Comparison of ENCODE assay signal across 15 cellular contexts in the genomic region with DNA sequence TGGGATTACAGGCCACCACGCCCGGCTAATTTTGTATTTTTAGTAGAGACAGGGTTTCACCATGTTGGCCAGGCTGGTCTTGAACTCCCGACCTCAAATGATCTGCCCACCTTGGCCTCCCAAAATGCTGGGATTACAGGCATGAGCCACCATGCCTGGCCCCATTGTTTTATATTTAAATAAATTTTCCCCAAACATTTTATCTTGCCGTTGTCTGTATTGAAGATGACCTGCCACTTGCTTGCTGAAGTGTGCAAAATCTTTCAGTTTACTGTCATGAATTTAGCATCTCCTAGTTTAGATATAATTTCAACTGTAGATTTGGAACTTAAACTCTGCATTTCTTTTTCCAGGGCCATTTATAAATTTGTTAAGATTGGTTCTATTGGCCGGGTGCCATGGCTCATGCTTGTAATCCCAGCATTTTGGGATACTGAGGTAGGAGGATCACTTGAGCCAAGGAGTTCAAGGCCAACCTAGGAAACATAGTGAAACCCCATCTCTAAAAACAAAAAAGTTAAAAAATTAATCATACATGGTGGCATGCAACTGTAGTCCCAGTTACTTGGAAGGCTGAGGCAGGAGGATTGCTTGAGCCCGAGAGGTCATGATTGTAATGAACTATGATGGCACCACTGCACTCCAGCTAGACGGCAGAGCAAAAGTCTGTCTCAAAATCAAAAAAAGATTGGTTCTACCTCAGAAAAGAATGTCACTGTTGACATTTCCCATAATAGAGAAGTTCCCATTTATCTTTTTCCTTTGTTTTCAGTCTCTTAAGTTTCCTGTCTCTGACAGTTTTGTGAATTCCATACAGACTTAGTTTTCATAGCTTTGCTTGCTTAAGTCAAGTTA.
DNase-seq lines count a peak whose midpoint lies in the region; ATAC-seq and TF ChIP-seq lines count a peak whose summit lies in the region.
"Had no signal": no experiment of that assay in that cellular context is flagged by ENCODE, and none has a peak within 500 bp of the region (broad histone marks: within the 10 kb centered on the region; RNA-seq: fewer than 3 reads in every experiment).

No MANE protein-coding gene starts in this region.

- H3K4me3 ChIP-seq in ACC112 (ENCODE audit: low read depth, low read length) (no peak overlapping the region), cardiac fibroblast (replicated peaks in 1 of 2; ENCODE audit: low read depth in 2 of 2, low read length in 2 of 2) (no peak overlapping the region)
- H3K4me3 ChIP-seq: heart right ventricle had no signal

- H3K9me3 Mint-ChIP-seq in natural killer cell, result no peaks in the 10 kb centered on the region
- H3K9me3 Mint-ChIP-seq: naive B cell had no signal

- H3K36me3 Mint-ChIP-seq in natural killer cell, result no peaks in the 10 kb centered on the region
- H3K36me3 Mint-ChIP-seq: naive B cell had no signal

- no peaks in the 10 kb centered on the region for H3K27me3 Mint-ChIP-seq in natural killer cell (ENCODE audit: low read depth in 2 of 2)
- H3K27me3 Mint-ChIP-seq: naive B cell had no signal

- H3K4me1 ChIP-seq in ACC112 (ENCODE audit: control insufficient read depth, insufficient read depth, low read length, unreplicated experiment), result peaks cover 27% of the 10 kb centered on the region

- H3K4me1 Mint-ChIP-seq in natural killer cell, result peaks cover 6 to 7% of the 10 kb centered on the region in 2 donors

- DNase-seq in GM03348 (ENCODE audit: low spot score) (peak; percentile 28), cardiac fibroblast (ENCODE audit: low read depth in 2 of 2) (peak; percentile 89 to 94), natural killer cell (no peak), inferior parietal cortex (ENCODE audit: extremely low spot score) (no peak), activated gamma-delta T cell (lab: John Stamatoyannopoulos, UW) (no peak), NCI-H1930 (lab: John Stamatoyannopoulos, UW) (no peak), COLO668 (lab: John Stamatoyannopoulos, UW; ENCODE audit: unreplicated experiment) (no peak)
- DNase-seq: activated CD4-positive, alpha-beta T cell treated with anti-CD3 and anti-CD28 coated beads for 48 hours; caudate nucleus; DMS153; heart right ventricle; naive B cell; NCI-H2227 treated with DMSO at 0.1 percent for 48 hours; SIG-M5 had no signal

- TF ChIP-seq CTCF in cardiac fibroblast (IDR thresholded peaks at IDR 0.05; ENCODE audit: low read depth, low read length) (no peak), natural killer cell (IDR thresholded peaks at IDR 0.05) (no peak)

- no peak for ATAC-seq in natural killer cell

- peak overlapping the region; percentile 82 for H3K27ac ChIP-seq in ACC112 (ENCODE audit: low read depth, low read length)

- no peak overlapping the region for H3K4me3 Mint-ChIP-seq in natural killer cell
- H3K4me3 Mint-ChIP-seq: naive B cell had no signal

- H3K27me3 ChIP-seq in ACC112 (ENCODE audit: insufficient read depth, low read length), result no peaks in the 10 kb centered on the region
- H3K27me3 ChIP-seq: heart right ventricle had no signal

- peak overlapping the region; percentile 34 to 58 for H3K27ac Mint-ChIP-seq in natural killer cell

- no peak overlapping the region for H2AFZ ChIP-seq in ACC112 (ENCODE audit: low read length, unreplicated experiment)

- H3K79me2 ChIP-seq in ACC112 (ENCODE audit: control insufficient read depth, insufficient read depth, low read length, unreplicated experiment), result peaks cover 4% of the 10 kb centered on the region

- no peaks in the 10 kb centered on the region for H3K36me3 ChIP-seq in ACC112 (ENCODE audit: insufficient read depth, low read length)

- intact Hi-C loops in natural killer cell (cut with micrococcal nuclease), result no loop called here

Comparison
In these comparisons a context has a peak if more than half of its experiments do, and no peak if none do; other contexts are left out.
1. DNase-seq: peak in GM03348 (single experiment) and cardiac fibroblast (2 of 2); none in natural killer cell (single experiment), inferior parietal cortex (single experiment), activated gamma-delta T cell (single experiment), NCI-H1930 (0 of 2) and COLO668 (single experiment).